In the genomic region with DNA sequence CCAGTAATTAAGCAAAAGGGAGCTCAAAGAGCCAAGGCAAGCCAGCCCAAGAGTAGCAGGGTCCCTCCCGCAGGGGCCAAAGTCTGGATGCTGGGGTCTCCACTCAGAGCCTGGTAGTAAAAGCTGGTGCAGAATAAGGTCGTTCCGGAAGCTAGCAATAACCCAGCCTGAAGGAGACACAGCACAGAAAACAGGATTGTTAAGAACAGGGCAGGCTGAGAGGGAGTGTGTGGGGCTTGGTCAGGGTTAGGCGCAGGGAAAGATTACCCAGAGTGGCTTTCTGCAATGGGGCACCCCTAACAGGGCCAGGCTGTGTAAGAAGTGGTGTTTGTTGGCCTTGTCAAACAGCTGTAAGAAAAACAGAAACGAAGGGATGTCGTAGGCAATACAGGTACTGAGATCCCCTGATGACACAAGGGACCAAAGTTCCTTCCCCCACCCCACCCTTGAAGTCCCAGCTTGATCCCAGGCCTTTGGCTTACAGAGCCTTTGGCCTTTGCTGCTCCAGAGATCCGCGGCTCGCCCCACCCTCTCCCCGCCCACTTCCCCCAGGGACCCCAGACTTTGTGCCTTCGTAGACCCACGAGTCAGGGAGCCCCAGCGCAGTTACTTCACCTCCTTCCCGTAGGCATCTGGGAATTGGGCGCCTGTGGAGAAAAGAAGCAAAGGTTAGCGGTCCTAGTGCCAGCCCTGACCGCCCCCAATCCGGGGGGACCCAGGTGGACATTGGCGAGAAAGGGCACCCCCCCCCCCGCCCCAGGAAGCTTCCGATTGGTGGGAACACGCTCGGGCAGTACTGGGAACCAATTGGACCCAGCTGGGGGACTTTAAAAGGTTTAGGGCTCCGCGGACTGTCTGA, we compare ENCODE assay signal across 8 cellular contexts. TPM values are rescaled to one million over a fixed set of nuclear protein-coding genes. Genes with fewer than 3 reads are reported as not detected.
DNase-seq lines count a peak whose midpoint lies in the region; TF ChIP-seq lines count a peak whose summit lies in the region.

No MANE protein-coding gene starts in this region.

- in situ Hi-C loops in transverse colon (cut with MboI; ENCODE audit: low pct_ligation_motif_present in 1 of 4, low pct_unique_long_range_greater_than_20kb in 1 of 4, low sequenced_read_pairs in 3 of 4): no loop called here

- DNase-seq in AG10803 (ENCODE audit: low read depth) (no peak), HCEC 1CT (peak; percentile 63), transverse colon (peak; percentile 75), NK-92 (lab: John Stamatoyannopoulos, UW; ENCODE audit: unreplicated experiment) (no peak), COR-L47 (lab: John Stamatoyannopoulos, UW) (no peak)

- H3K9me3 ChIP-seq in SU-DHL-6 (ENCODE audit: insufficient read depth, low read length): no peaks in the 10 kb centered on the region
- H3K9me3 ChIP-seq in ectodermal cell (ENCODE audit: control insufficient read depth, low read length): no peaks in the 10 kb centered on the region
- no peaks in the 10 kb centered on the region for H3K9me3 ChIP-seq in mesodermal cell (ENCODE audit: control insufficient read depth, low read length)
- no peaks in the 10 kb centered on the region for H3K9me3 ChIP-seq in transverse colon

- H3K4me1 ChIP-seq in ectodermal cell (ENCODE audit: control insufficient read depth, insufficient read depth, low read length) (peaks cover 21% of the 10 kb centered on the region), mesodermal cell (ENCODE audit: control insufficient read depth, insufficient read depth, low read length, poor library complexity, severe bottlenecking) (peaks cover 7% of the 10 kb centered on the region), transverse colon (peaks cover 13 to 32% (median 22%) of the 10 kb centered on the region in 4 donors)

- TF ChIP-seq EP300 in transverse colon (IDR thresholded peaks at IDR 0.05; ENCODE audit: low read depth): no peak

- no peaks in the 10 kb centered on the region for H3K79me2 ChIP-seq in SU-DHL-6 (ENCODE audit: insufficient read depth, low read length)

- H3K4me2 ChIP-seq in SU-DHL-6 (ENCODE audit: low read depth, low read length, poor library complexity, severe bottlenecking): peak overlapping the region; percentile 86

- H3K27me3 ChIP-seq in SU-DHL-6 (ENCODE audit: low read length) (no peaks in the 10 kb centered on the region), ectodermal cell (ENCODE audit: control insufficient read depth, insufficient read depth, low read length, poor library complexity, severe bottlenecking) (no peaks in the 10 kb centered on the region), transverse colon (peaks cover 17% of the 10 kb centered on the region)

- H3K36me3 ChIP-seq in SU-DHL-6 (ENCODE audit: low read length) (no peaks in the 10 kb centered on the region), ectodermal cell (ENCODE audit: control insufficient read depth, insufficient read depth, low read length) (no peaks in the 10 kb centered on the region), mesodermal cell (ENCODE audit: control insufficient read depth, insufficient read depth, low read length) (peaks cover 9% of the 10 kb centered on the region), transverse colon (no peaks in the 10 kb centered on the region)

- no peaks in the 10 kb centered on the region for H3K9me2 ChIP-seq in SU-DHL-6 (replicated peaks; ENCODE audit: insufficient read depth, low read length)

- H3K9ac ChIP-seq in SU-DHL-6 (ENCODE audit: low read length): peak overlapping the region; percentile 86

- 12 to 13% methylated on average over 25 of the region's 25 CpGs for WGBS in ectodermal cell, 2 experiments
- 15 to 23% methylated on average over 11 to 16 of the region's 25 CpGs for WGBS in mesodermal cell (ENCODE audit: insufficient coverage in 2 of 2), 2 experiments
- 5 to 7% methylated on average over 2 to 21 of the region's 25 CpGs for WGBS in transverse colon (ENCODE audit: low coverage in 1 of 2), 2 donors

- no peaks in the 10 kb centered on the region for H3F3A ChIP-seq in SU-DHL-6 (ENCODE audit: insufficient read depth)

- H3K4me3 ChIP-seq in AG10803 (ENCODE audit: low read length): peak overlapping the region; percentile 79
- H3K4me3 ChIP-seq in SU-DHL-6 (ENCODE audit: insufficient read depth, low read length, poor library complexity, severe bottlenecking): peak overlapping the region; percentile 94
- peak overlapping the region; percentile 53 for H3K4me3 ChIP-seq in ectodermal cell (ENCODE audit: insufficient read depth, low read depth, low read length)
- peak overlapping the region; percentile 75 for H3K4me3 ChIP-seq in mesodermal cell (ENCODE audit: extremely low read depth, insufficient read depth, low read length, poor library complexity, severe bottlenecking)
- peak overlapping the region; percentile 50 to 73 (median 58) for H3K4me3 ChIP-seq in transverse colon

- H3K27ac ChIP-seq in SU-DHL-6 (ENCODE audit: low read depth, low read length) (peak overlapping the region; percentile 54), ectodermal cell (ENCODE audit: insufficient read depth, low read depth, low read length, poor library complexity, severe bottlenecking) (peak overlapping the region; percentile 94), mesodermal cell (ENCODE audit: low read depth, low read length, severe bottlenecking) (peak overlapping the region; percentile 83), transverse colon (peak overlapping the region; percentile 86 to 98 (median 94))

- H4K20me1 ChIP-seq in SU-DHL-6 (ENCODE audit: low read depth, low read length): no peaks in the 10 kb centered on the region

- TF ChIP-seq CTCF in AG10803 (conservative IDR thresholded peaks at IDR 0.05; ENCODE audit: low read length): no peak
- TF ChIP-seq CTCF in SU-DHL-6 (IDR thresholded peaks at IDR 0.05; ENCODE audit: insufficient read depth, low read length, poor library complexity, severe bottlenecking): no peak
- no peak for TF ChIP-seq CTCF in transverse colon (IDR thresholded peaks at IDR 0.05)

- intact Hi-C loops in transverse colon (cut with DNase I; ENCODE audit: low total_unique reads): no loop called here

- peak overlapping the region; percentile 80 for H2AFZ ChIP-seq in SU-DHL-6 (ENCODE audit: low read depth, low read length, severe bottlenecking)

- TF ChIP-seq POLR2A in transverse colon (IDR thresholded peaks at IDR 0.05): peak; percentile 3

RNA-seq across cellular contexts. Expression of a gene that starts 0.6 kb away (rescaled TPM):
- 98.0 TPM for polyA plus RNA-seq in ectodermal cell (2013, experiment 1 of 4)
- polyA plus RNA-seq in ectodermal cell (2013, experiment 2 of 4): 86.2 TPM
- polyA plus RNA-seq in ectodermal cell (2013, experiment 3 of 4): 107 TPM
- 129 TPM for polyA plus RNA-seq in ectodermal cell (2013, experiment 4 of 4)
- 174 TPM for polyA plus RNA-seq in mesodermal cell (2013, experiment 1 of 2)
- 147 TPM for polyA plus RNA-seq in mesodermal cell (2013, experiment 2 of 2)
- total RNA-seq in transverse colon: 100 to 1,000 TPM in 2 of 4 donors, 10 to 100 TPM in 1, 1 to 10 TPM in 1; 10.0 to 129 (median 85.6) TPM

RNA-seq across cellular contexts. Expression of a gene that starts 4.4 kb away (rescaled TPM):
- 117 TPM for polyA plus RNA-seq in ectodermal cell (2013, experiment 1 of 4)
- 124 TPM for polyA plus RNA-seq in ectodermal cell (2013, experiment 2 of 4)
- 90.3 TPM for polyA plus RNA-seq in ectodermal cell (2013, experiment 3 of 4)
- 101 TPM for polyA plus RNA-seq in ectodermal cell (2013, experiment 4 of 4)
- 64.5 TPM for polyA plus RNA-seq in mesodermal cell (2013, experiment 1 of 2)
- 52.5 TPM for polyA plus RNA-seq in mesodermal cell (2013, experiment 2 of 2)
- total RNA-seq in transverse colon: 10 to 100 TPM in 1 of 4 donors, 1 to 10 TPM in 3; 2.2 to 12.3 (median 3.9) TPM

RNA-seq across cellular contexts. Expression of a gene that starts 8.9 kb away (rescaled TPM):
- polyA plus RNA-seq in ectodermal cell (2013, experiment 1 of 4): 36.8 TPM
- 39.2 TPM for polyA plus RNA-seq in ectodermal cell (2013, experiment 2 of 4)
- polyA plus RNA-seq in ectodermal cell (2013, experiment 3 of 4): 35.7 TPM
- polyA plus RNA-seq in ectodermal cell (2013, experiment 4 of 4): 37.2 TPM
- 46.9 TPM for polyA plus RNA-seq in mesodermal cell (2013, experiment 1 of 2)
- 37.7 TPM for polyA plus RNA-seq in mesodermal cell (2013, experiment 2 of 2)
- 10 to 100 TPM; 13.2 to 32.4 (median 18.4) TPM for total RNA-seq in transverse colon

RNA-seq across cellular contexts. Expression of a gene that starts 16.9 kb away (rescaled TPM):
- not detected for polyA plus RNA-seq in ectodermal cell (2013, experiment 1 of 4)
- 0.20 TPM for polyA plus RNA-seq in ectodermal cell (2013, experiment 2 of 4)
- not detected for polyA plus RNA-seq in ectodermal cell (2013, experiment 3 of 4)
- polyA plus RNA-seq in ectodermal cell (2013, experiment 4 of 4): 0.32 TPM
- not detected for polyA plus RNA-seq in mesodermal cell (2013, experiment 1 of 2)
- not detected for polyA plus RNA-seq in mesodermal cell (2013, experiment 2 of 2)
- total RNA-seq in transverse colon: not detected

RNA-seq across cellular contexts. Expression of a gene that starts 22.1 kb away (rescaled TPM):
- not detected for polyA plus RNA-seq in ectodermal cell (2013, experiment 1 of 4)
- polyA plus RNA-seq in ectodermal cell (2013, experiment 2 of 4): not detected
- polyA plus RNA-seq in ectodermal cell (2013, experiment 3 of 4): not detected
- not detected for polyA plus RNA-seq in ectodermal cell (2013, experiment 4 of 4)
- polyA plus RNA-seq in mesodermal cell (2013, experiment 1 of 2): not detected
- polyA plus RNA-seq in mesodermal cell (2013, experiment 2 of 2): not detected
- total RNA-seq in transverse colon: not detected

Comparison
In these comparisons a context has a peak if more than half of its experiments do, and no peak if none do; other contexts are left out.
1. DNase-seq: peak in HCEC 1CT (single experiment) and transverse colon (single experiment); none in AG10803 (single experiment), NK-92 (single experiment) and COR-L47 (single experiment).
2. Peak in every context shown above with its lines, with median percentiles within 50 percentile points of each other: H3K4me3 ChIP-seq and H3K27ac ChIP-seq.